Comparison of ENCODE assay signal across 23 cellular contexts in the genomic region with DNA sequence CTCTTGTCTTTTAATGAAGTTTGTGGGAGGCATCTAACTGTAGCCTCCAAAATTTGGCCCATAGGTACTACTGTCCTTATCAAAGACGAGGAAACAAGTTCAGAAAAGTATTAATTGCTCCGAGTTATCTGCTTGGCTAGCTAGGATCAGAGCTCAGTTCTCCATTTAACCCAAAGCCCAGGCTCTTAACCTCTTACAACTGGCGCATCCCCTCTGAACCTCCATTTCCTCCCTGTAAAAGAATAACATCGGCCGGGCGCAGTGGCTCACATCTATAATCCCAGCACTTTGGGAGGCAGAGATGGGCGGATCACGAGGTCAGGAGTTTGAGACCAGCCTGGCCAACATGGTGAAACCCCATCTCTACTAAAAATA.
"Had no signal": no experiment of that assay in that cellular context is flagged by ENCODE, and none has a peak within 500 bp of the region (broad histone marks: within the 10 kb centered on the region; RNA-seq: fewer than 3 reads in every experiment).

No MANE protein-coding gene starts in this region.

- H3K4me3 Mint-ChIP-seq: central memory CD8-positive, alpha-beta T cell; naive thymus-derived CD8-positive, alpha-beta T cell; stimulated activated naive B cell treated with anti-CD40 and anti-IgM and Interleukin-4, amounts not matched to agents 10 μg/mL and 1 μg/mL and 100 μg/mL, for 72 hours; stimulated activated naive CD8-positive, alpha-beta T cell treated with anti-CD3 and anti-CD28 coated beads, Interleukin-15, Interleukin-2, amounts not matched to agents 100 ng/mL and 50 ng/mL, for 24 hours had no signal

- H3K36me3 ChIP-seq: esophagus squamous epithelium, left ventricle myocardium inferior, lower lobe of right lung, transverse colon, upper lobe of right lung, vagina had no signal

- H3K36me3 Mint-ChIP-seq: naive thymus-derived CD8-positive, alpha-beta T cell had no signal

- H3K27me3 ChIP-seq: esophagus squamous epithelium, transverse colon, upper lobe of right lung, vagina had no signal

- H3K27me3 Mint-ChIP-seq: central memory CD8-positive, alpha-beta T cell; naive thymus-derived CD8-positive, alpha-beta T cell; stimulated activated naive B cell treated with anti-CD40 and anti-IgM and Interleukin-4, amounts not matched to agents 10 μg/mL and 1 μg/mL and 100 μg/mL, for 72 hours; stimulated activated naive CD8-positive, alpha-beta T cell treated with anti-CD3 and anti-CD28 coated beads, Interleukin-15, Interleukin-2, amounts not matched to agents 100 ng/mL and 50 ng/mL, for 24 hours had no signal

- H3K4me3 ChIP-seq: coronary artery, esophagus squamous epithelium, left ventricle myocardium inferior, lower lobe of right lung, psoas muscle, transverse colon, upper lobe of right lung, vagina had no signal

- H3K9me3 ChIP-seq: esophagus squamous epithelium, left ventricle myocardium inferior, lower lobe of right lung, psoas muscle, transverse colon, upper lobe of right lung, vagina had no signal

- H3K27ac Mint-ChIP-seq: naive thymus-derived CD8-positive, alpha-beta T cell; stimulated activated naive B cell treated with anti-CD40 and anti-IgM and Interleukin-4, amounts not matched to agents 10 μg/mL and 1 μg/mL and 100 μg/mL, for 72 hours; stimulated activated naive CD8-positive, alpha-beta T cell treated with anti-CD3 and anti-CD28 coated beads, Interleukin-15, Interleukin-2, amounts not matched to agents 100 ng/mL and 50 ng/mL, for 24 hours had no signal

- FAIRE-seq: small intestine had no signal

- H3K27ac ChIP-seq: coronary artery, esophagus squamous epithelium, left ventricle myocardium inferior, lower lobe of right lung, psoas muscle, transverse colon, upper lobe of right lung, vagina had no signal

- H3K9me3 Mint-ChIP-seq: central memory CD8-positive, alpha-beta T cell; naive thymus-derived CD8-positive, alpha-beta T cell; stimulated activated naive B cell treated with anti-CD40 and anti-IgM and Interleukin-4, amounts not matched to agents 10 μg/mL and 1 μg/mL and 100 μg/mL, for 72 hours; stimulated activated naive CD8-positive, alpha-beta T cell treated with anti-CD3 and anti-CD28 coated beads, Interleukin-15, Interleukin-2, amounts not matched to agents 100 ng/mL and 50 ng/mL, for 24 hours had no signal

- H3K4me1 ChIP-seq: psoas muscle had no signal

- DNase-seq: dermis blood vessel endothelial cell; effector memory CD4-positive, alpha-beta T cell; erythroblast; esophagus squamous epithelium; foreskin melanocyte; glutamatergic neuron; left cardiac atrium; left ventricle myocardium inferior; lower lobe of right lung; naive thymus-derived CD8-positive, alpha-beta T cell; nucleus accumbens; psoas muscle; right cardiac atrium; small intestine; stimulated activated CD4-positive, alpha-beta T cell treated with anti-CD3 and anti-CD28 coated beads, Interleukin-15, amount 100 ng/mL, for 24 hours; stimulated activated CD4-positive, alpha-beta T cell treated with anti-CD3 and anti-CD28 coated beads, Interleukin-2, amount 100 ng/mL, for 48 hours; stimulated activated naive B cell treated with anti-CD40 and anti-IgM and Interleukin-4, amounts not matched to agents 10 μg/mL and 1 μg/mL and 100 μg/mL, for 72 hours; transverse colon; upper lobe of right lung had no signal
